Comparison of ENCODE assay signal across 27 cellular contexts in genomic region chr7:80420876-80421275, GRCh38.
DNase-seq lines count a peak whose midpoint lies in the region; ATAC-seq, FAIRE-seq and TF ChIP-seq lines count a peak whose summit lies in the region.
"Had no signal": no experiment of that assay in that cellular context is flagged by ENCODE, and none has a peak within 500 bp of the region (broad histone marks: within the 10 kb centered on the region; RNA-seq: fewer than 3 reads in every experiment).

No MANE protein-coding gene starts in this region.

- DNase-seq in A549 (ENCODE audit: low read depth in 1 of 2, low spot score in 1 of 2) (no peak), HPDE6-E6E7 (ENCODE audit: extremely low spot score) (peak; percentile 1), astrocyte (ENCODE audit: low read depth) (no peak), mesothelial cell of epicardium (ENCODE audit: low spot score in 2 of 2, unreplicated experiment in 2 of 2) (no peak), RWPE1 (ENCODE audit: low spot score) (no peak), occipital lobe (lab: John Stamatoyannopoulos, UW) (no peak)
- DNase-seq in activated naive CD4-positive, alpha-beta T cell treated with anti-CD3 and anti-CD28 coated beads for 36 hours, result no peak
- DNase-seq: 8988T; CD4-positive, alpha-beta T cell; DMS79; EL; GDM1; GOT3; KBM-7; MM.1S; NCI-H2029; NCI-H446; NCI-H526; NCI-H82; NK-92 treated with Interleukin-12 subunit alpha and Interleukin-12 subunit beta, amount 100 ng/mL, for 24 hours; PC-3; Right ventricle myocardium superior had no signal

- ATAC-seq in A549 (no peak), HG03521 (IDR thresholded peaks at IDR 0.05; ENCODE audit: unreplicated experiment) (no peak)
- ATAC-seq: GM12878, PC-3 had no signal

- H3K27ac Mint-ChIP-seq in astrocyte (ENCODE audit: unreplicated experiment) (no peak overlapping the region), mesothelial cell of epicardium (peak overlapping the region; percentile 44)
- H3K27ac Mint-ChIP-seq in activated naive CD4-positive, alpha-beta T cell treated with anti-CD3 and anti-CD28 coated beads for 36 hours, result no peak overlapping the region
- H3K27ac Mint-ChIP-seq: CD4-positive, alpha-beta T cell had no signal

- H3K79me2 ChIP-seq in astrocyte (ENCODE audit: insufficient read depth, low read length), result no peaks in the 10 kb centered on the region

- POLR2A ChIA-PET in A549 (lab: Yijun Ruan, JAX), result no interaction called here
- POLR2A ChIA-PET in RWPE1 (lab: Yijun Ruan, JAX; ENCODE audit: low non-redundant PET), result no interaction called here

- H3K4me3 Mint-ChIP-seq in astrocyte (ENCODE audit: unreplicated experiment), result no peak overlapping the region
- H3K4me3 Mint-ChIP-seq in mesothelial cell of epicardium, result no peak overlapping the region
- H3K4me3 Mint-ChIP-seq in activated naive CD4-positive, alpha-beta T cell treated with anti-CD3 and anti-CD28 coated beads for 36 hours, result no peak overlapping the region
- H3K4me3 Mint-ChIP-seq: CD4-positive, alpha-beta T cell had no signal

- no peaks in the 10 kb centered on the region for H3K27me3 Mint-ChIP-seq in astrocyte (ENCODE audit: low read depth, unreplicated experiment)
- no peaks in the 10 kb centered on the region for H3K27me3 Mint-ChIP-seq in mesothelial cell of epicardium (ENCODE audit: low read depth)
- no peaks in the 10 kb centered on the region for H3K27me3 Mint-ChIP-seq in activated naive CD4-positive, alpha-beta T cell treated with anti-CD3 and anti-CD28 coated beads for 36 hours (ENCODE audit: low read depth)
- H3K27me3 Mint-ChIP-seq: CD4-positive, alpha-beta T cell had no signal

- no peak overlapping the region for H3K9ac ChIP-seq in astrocyte (ENCODE audit: low read length)
- H3K9ac ChIP-seq: BLaER1 had no signal

- H3K27ac ChIP-seq in A549, result no peak overlapping the region
- H3K27ac ChIP-seq in astrocyte (ENCODE audit: low read depth, low read length), result no peak overlapping the region
- no peak overlapping the region for H3K27ac ChIP-seq in RWPE1
- H3K27ac ChIP-seq: BLaER1 had no signal

- no peaks in the 10 kb centered on the region for H3K9me3 ChIP-seq in A549
- H3K9me3 ChIP-seq in astrocyte (ENCODE audit: insufficient read depth, low read depth, low read length), result no peaks in the 10 kb centered on the region
- H3K9me3 ChIP-seq: BLaER1, HAP-1 had no signal

- no peaks in the 10 kb centered on the region for H3K36me3 ChIP-seq in astrocyte (ENCODE audit: insufficient read depth, low read length)
- H3K36me3 ChIP-seq: BLaER1 had no signal

- no peaks in the 10 kb centered on the region for H3K9me3 Mint-ChIP-seq in astrocyte (ENCODE audit: unreplicated experiment)
- peaks cover 5% of the 10 kb centered on the region for H3K9me3 Mint-ChIP-seq in mesothelial cell of epicardium
- H3K9me3 Mint-ChIP-seq in activated naive CD4-positive, alpha-beta T cell treated with anti-CD3 and anti-CD28 coated beads for 36 hours, result no peaks in the 10 kb centered on the region
- H3K9me3 Mint-ChIP-seq: CD4-positive, alpha-beta T cell had no signal

- no peaks in the 10 kb centered on the region for H4K20me1 ChIP-seq in astrocyte (ENCODE audit: insufficient read depth, low read length)
- H4K20me1 ChIP-seq: BLaER1 had no signal

- H3K36me3 Mint-ChIP-seq in astrocyte (ENCODE audit: low read depth, unreplicated experiment), result no peaks in the 10 kb centered on the region
- H3K36me3 Mint-ChIP-seq in mesothelial cell of epicardium, result no peaks in the 10 kb centered on the region
- H3K36me3 Mint-ChIP-seq in activated naive CD4-positive, alpha-beta T cell treated with anti-CD3 and anti-CD28 coated beads for 36 hours (ENCODE audit: low read depth), result no peaks in the 10 kb centered on the region

- TF ChIP-seq CTCF in A549 (IDR thresholded peaks at IDR 0.05) (no peak), astrocyte (IDR thresholded peaks at IDR 0.05; ENCODE audit: insufficient read depth, low read depth, low read length) (no peak), mesothelial cell of epicardium (IDR thresholded peaks at IDR 0.05; ENCODE audit: unreplicated experiment) (no peak), RWPE1 (conservative IDR thresholded peaks at IDR 0.05; ENCODE audit: low read depth) (no peak)

- H3K27me3 ChIP-seq in astrocyte (ENCODE audit: insufficient read depth, low read length), result no peaks in the 10 kb centered on the region
- H3K27me3 ChIP-seq: BLaER1 had no signal

- CTCF ChIA-PET in A549 (lab: Yijun Ruan, JAX) (no interaction called here), RWPE1 (lab: Yijun Ruan, JAX) (no interaction called here)
- CTCF ChIA-PET in activated naive CD4-positive, alpha-beta T cell treated with anti-CD3 and anti-CD28 coated beads for 36 hours (lab: Charles Lee), result no interaction called here

- no peak for TF ChIP-seq RAD21 in A549 (conservative IDR thresholded peaks at IDR 0.05 in 1 of 2, IDR thresholded peaks at IDR 0.05 in 1 of 2)

- TF ChIP-seq EP300 in A549 (IDR thresholded peaks at IDR 0.05), result no peak

- H2AFZ ChIP-seq in astrocyte (ENCODE audit: low read depth, low read length), result no peak overlapping the region

- H3K4me1 ChIP-seq in A549, result no peaks in the 10 kb centered on the region
- H3K4me1 ChIP-seq in astrocyte (ENCODE audit: insufficient read depth, low read length), result no peaks in the 10 kb centered on the region
- H3K4me1 ChIP-seq: BLaER1 had no signal

- WGBS in A549 (ENCODE audit: missing lambda C conversion rate), result 14% methylated on average over 2 of the region's 2 CpGs

- intact Hi-C loops in activated naive CD4-positive, alpha-beta T cell treated with anti-CD3 and anti-CD28 coated beads for 36 hours (cut with micrococcal nuclease), result no loop called here

- H3K4me3 ChIP-seq in A549 (no peak overlapping the region), astrocyte (ENCODE audit: insufficient read depth, low read depth, low read length) (no peak overlapping the region)
- H3K4me3 ChIP-seq: BLaER1, GM12878, HAP-1 had no signal

- H3K4me1 Mint-ChIP-seq in astrocyte (ENCODE audit: low read depth, unreplicated experiment), result no peaks in the 10 kb centered on the region
- peaks cover 4% of the 10 kb centered on the region for H3K4me1 Mint-ChIP-seq in mesothelial cell of epicardium
- no peaks in the 10 kb centered on the region for H3K4me1 Mint-ChIP-seq in activated naive CD4-positive, alpha-beta T cell treated with anti-CD3 and anti-CD28 coated beads for 36 hours (ENCODE audit: low read depth)

- TF ChIP-seq POLR2A in A549 (IDR thresholded peaks at IDR 0.05; ENCODE audit: low read length), result no peak

- FAIRE-seq in A549 (lab: Jason Lieb, UNC), result no peak
- peak; percentile 59 for FAIRE-seq in astrocyte (lab: Jason Lieb, UNC)
- FAIRE-seq: GM12878, HTR-8/SVneo had no signal

- H3K4me2 ChIP-seq in A549 (no peak overlapping the region), astrocyte (ENCODE audit: low read length) (no peak overlapping the region)
- H3K4me2 ChIP-seq: BLaER1 had no signal

TF ChIP-seq in A549, 52 proteins besides CTCF, POLR2A, EP300 and RAD21:
- no peak for TF ChIP-seq RFX5 (IDR thresholded peaks at IDR 0.05)
- TF ChIP-seq, protein P1, sequence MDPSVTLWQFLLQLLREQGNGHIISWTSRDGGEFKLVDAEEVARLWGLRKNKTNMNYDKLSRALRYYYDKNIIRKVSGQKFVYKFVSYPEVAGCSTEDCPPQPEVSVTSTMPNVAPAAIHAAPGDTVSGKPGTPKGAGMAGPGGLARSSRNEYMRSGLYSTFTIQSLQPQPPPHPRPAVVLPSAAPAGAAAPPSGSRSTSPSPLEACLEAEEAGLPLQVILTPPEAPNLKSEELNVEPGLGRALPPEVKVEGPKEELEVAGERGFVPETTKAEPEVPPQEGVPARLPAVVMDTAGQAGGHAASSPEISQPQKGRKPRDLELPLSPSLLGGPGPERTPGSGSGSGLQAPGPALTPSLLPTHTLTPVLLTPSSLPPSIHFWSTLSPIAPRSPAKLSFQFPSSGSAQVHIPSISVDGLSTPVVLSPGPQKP (IDR thresholded peaks at IDR 0.05; ENCODE audit: low read depth, low read length), result no peak
- no peak for TF ChIP-seq FOXS1 (CRISPR knock-in tag; IDR thresholded peaks at IDR 0.05)
- no peak for TF ChIP-seq ZNF302 (CRISPR knock-in tag; IDR thresholded peaks at IDR 0.05)
- no peak for TF ChIP-seq FOSL2 (IDR thresholded peaks at IDR 0.05)
- 0 out of 2 replicates have a peak, but pooled peaks have one; percentile 4 for TF ChIP-seq FOSL2 (CRISPR knock-in tag; IDR thresholded peaks at IDR 0.05)
